20 cellular contexts compared by ENCODE assay signal in the genomic region with DNA sequence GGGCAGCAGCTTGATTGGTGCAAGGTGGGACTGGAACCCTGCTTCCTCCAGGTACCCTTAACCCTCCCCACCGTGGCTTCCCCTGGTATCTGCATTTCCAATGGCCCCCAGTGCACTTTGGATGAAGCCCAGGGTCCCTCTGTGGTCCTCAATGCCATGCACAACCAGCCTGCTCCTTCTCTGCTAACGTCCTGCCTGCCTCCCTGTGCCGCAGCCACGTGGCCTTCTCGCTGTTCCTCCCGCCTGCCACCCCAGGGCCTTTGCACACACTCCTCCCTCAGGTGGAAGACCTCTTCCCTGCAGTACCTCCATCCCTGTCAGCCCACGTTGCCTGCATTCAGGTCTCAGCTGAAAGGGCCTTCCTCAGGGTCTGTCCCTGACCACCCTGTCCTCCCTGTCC.
A peak's percentile ranks its signal among the peaks of the same experiment; 100 is the strongest.
DNase-seq lines count a peak whose midpoint lies in the region; ATAC-seq and TF ChIP-seq lines count a peak whose summit lies in the region.
"Had no signal": no experiment of that assay in that cellular context is flagged by ENCODE, and none has a peak within 500 bp of the region (broad histone marks: within the 10 kb centered on the region; RNA-seq: fewer than 3 reads in every experiment).

No MANE protein-coding gene starts in this region.

- H2AK5ac ChIP-seq in neuronal stem cell (ENCODE audit: low read depth, low read length) = no peak overlapping the region

- CTCF ChIA-PET in HEK293 (lab: Yijun Ruan, JAX) (no interaction called here), WTC11 (lab: Charles Lee) (no interaction called here)

- no peak overlapping the region for H2BK5ac ChIP-seq in neuronal stem cell (ENCODE audit: low read length)

- H3K23ac ChIP-seq in neuronal stem cell (ENCODE audit: low read depth, low read length, poor library complexity) = peak overlapping the region; percentile 6

- H3K9ac ChIP-seq in neuronal stem cell (ENCODE audit: low read depth, low read length, poor library complexity) = no peak overlapping the region
- H3K9ac ChIP-seq: BLaER1 treated with 17β-estradiol and CSF1 and Interleukin-3, amounts not matched to agents 10 nM and 100 nM had no signal

- H4K8ac ChIP-seq in neuronal stem cell (ENCODE audit: low read depth, low read length) = no peak overlapping the region

- H3K27ac Mint-ChIP-seq in WTC11 (no peak overlapping the region), type B pancreatic cell (peak overlapping the region; percentile 39), nephron progenitor cell (no peak overlapping the region)
- H3K27ac Mint-ChIP-seq: B cell; CD8-positive, alpha-beta T cell; H9 had no signal

- peak overlapping the region; percentile 25 for H3K14ac ChIP-seq in neuronal stem cell (ENCODE audit: low read length)

- peaks cover 3% of the 10 kb centered on the region; the same call in 1 of the 2 replicates for H3K4me1 ChIP-seq in HEK293 (ENCODE audit: control insufficient read depth, insufficient read depth, low read length)
- H3K4me1 ChIP-seq in neuronal stem cell (ENCODE audit: control insufficient read depth in 2 of 2, insufficient read depth in 1 of 2, low read depth in 1 of 2, low read length in 2 of 2) = peaks cover 0 to 3% of the 10 kb centered on the region in 2 donors

- no peak overlapping the region for H2BK120ac ChIP-seq in neuronal stem cell (ENCODE audit: low read depth, low read length)

- no peaks in the 10 kb centered on the region for H3K9me3 ChIP-seq in HEK293 (ENCODE audit: control insufficient read depth, insufficient read depth, low read depth, low read length)
- H3K9me3 ChIP-seq in neuronal stem cell (replicated peaks in 1 of 2; ENCODE audit: control insufficient read depth in 2 of 2, insufficient read depth in 1 of 2, low read depth in 1 of 2, low read length in 2 of 2) = peaks cover 0 to 2% of the 10 kb centered on the region in 2 donors

- peaks cover 2% of the 10 kb centered on the region for H3K79me1 ChIP-seq in neuronal stem cell (ENCODE audit: low read depth, low read length)

- peaks cover 14% of the 10 kb centered on the region for H3K9me3 Mint-ChIP-seq in WTC11
- H3K9me3 Mint-ChIP-seq in type B pancreatic cell = no peaks in the 10 kb centered on the region
- peaks cover 27% of the 10 kb centered on the region for H3K9me3 Mint-ChIP-seq in nephron progenitor cell
- H3K9me3 Mint-ChIP-seq: CD8-positive, alpha-beta T cell had no signal

- H3K18ac ChIP-seq in neuronal stem cell (ENCODE audit: low read length) = peak overlapping the region; percentile 69

- H3K27ac ChIP-seq in HEK293 (ENCODE audit: extremely low read depth, low read depth, low read length) (no peak overlapping the region), neuronal stem cell (replicated peaks; ENCODE audit: low read length) (no peak overlapping the region)
- H3K27ac ChIP-seq: BLaER1 treated with 17β-estradiol and CSF1 and Interleukin-3, amounts not matched to agents 10 nM and 100 nM; HL-60 had no signal

- no peak overlapping the region for H3K4ac ChIP-seq in neuronal stem cell (ENCODE audit: low read length)

- no peaks in the 10 kb centered on the region for H3K27me3 ChIP-seq in neuronal stem cell (ENCODE audit: control insufficient read depth in 3 of 3, insufficient read depth in 3 of 3, low read depth in 1 of 3, low read length in 3 of 3)
- H3K27me3 ChIP-seq: BLaER1 treated with 17β-estradiol and CSF1 and Interleukin-3, amounts not matched to agents 10 nM and 100 nM had no signal

- no peak for ATAC-seq in WTC11
- ATAC-seq: CD8-positive, alpha-beta T cell; GM12878; K562 had no signal

- no peak overlapping the region for H4K91ac ChIP-seq in neuronal stem cell (ENCODE audit: low read depth, low read length, poor library complexity)

- H3K36me3 ChIP-seq in HEK293 (ENCODE audit: control insufficient read depth in 2 of 2, insufficient read depth in 1 of 2, low read length in 2 of 2) (peaks cover 0 to 6% of the 10 kb centered on the region in 2 experiments; a peak in 2 of 3 replicates), neuronal stem cell (replicated peaks in 1 of 2; ENCODE audit: control insufficient read depth in 2 of 2, insufficient read depth in 2 of 2, low read length in 2 of 2) (peaks cover 0 to 26% of the 10 kb centered on the region in 2 donors)
- H3K36me3 ChIP-seq: BLaER1 treated with 17β-estradiol and CSF1 and Interleukin-3, amounts not matched to agents 10 nM and 100 nM had no signal

- H2BK15ac ChIP-seq in neuronal stem cell (ENCODE audit: low read length) = no peak overlapping the region

- H2AFZ ChIP-seq in neuronal stem cell (ENCODE audit: low read length) = no peak overlapping the region

- H3K4me2 ChIP-seq in neuronal stem cell (ENCODE audit: insufficient read depth, low read length, poor library complexity, severe bottlenecking) = no peak overlapping the region
- H3K4me2 ChIP-seq: BLaER1 treated with 17β-estradiol and CSF1 and Interleukin-3, amounts not matched to agents 10 nM and 100 nM had no signal

- DNase-seq in WTC11 (ENCODE audit: low spot score) (no peak), neuronal stem cell (ENCODE audit: low spot score) (no peak), type B pancreatic cell (ENCODE audit: extremely low spot score, unreplicated experiment) (no peak), NCI-H187 treated with DMSO at 0.1 percent for 48 hours (lab: John Stamatoyannopoulos, UW) (no peak), nephron progenitor cell (no peak)
- DNase-seq in effector CD8-positive, alpha-beta T cell (lab: John Stamatoyannopoulos, UW) = no peak
- DNase-seq: CD8-positive, alpha-beta T cell; DMS 273 treated with DMSO at 0.1 percent for 48 hours; DMS53; DND-41; EL; GOT3; H9; IMR-90 had no signal

- H3K4me3 ChIP-seq in HEK293 (ENCODE audit: low read depth, low read length) (no peak overlapping the region), neuronal stem cell (ENCODE audit: low read length in 2 of 2) (no peak overlapping the region)
- H3K4me3 ChIP-seq: BLaER1 treated with 17β-estradiol and CSF1 and Interleukin-3, amounts not matched to agents 10 nM and 100 nM; GM12878; K562 had no signal

- POLR2A ChIA-PET in HEK293 (lab: Yijun Ruan, JAX) (no interaction called here), WTC11 (lab: Charles Lee) (no interaction called here)

- no peaks in the 10 kb centered on the region for H3K4me1 Mint-ChIP-seq in WTC11
- H3K4me1 Mint-ChIP-seq in type B pancreatic cell (ENCODE audit: unreplicated experiment) = peaks cover 13% of the 10 kb centered on the region
- H3K4me1 Mint-ChIP-seq in nephron progenitor cell = peaks cover 36% of the 10 kb centered on the region
- H3K4me1 Mint-ChIP-seq: B cell had no signal

- no peaks in the 10 kb centered on the region for H3K27me3 Mint-ChIP-seq in WTC11 (ENCODE audit: low read depth)
- H3K27me3 Mint-ChIP-seq in type B pancreatic cell = no peaks in the 10 kb centered on the region
- H3K27me3 Mint-ChIP-seq in nephron progenitor cell (ENCODE audit: low read depth, poor library complexity) = peaks cover 4% of the 10 kb centered on the region

- WGBS in neuronal stem cell (ENCODE audit: extremely low coverage in 2 of 2, insufficient read length in 2 of 2, insufficient replicate concordance in 1 of 2), 2 donors = no CpG with 5 or more reads among the region's 7 CpGs

- TF ChIP-seq CTCF in HEK293 (tag by site-specific recombination; IDR thresholded peaks at IDR 0.05) = no peak
- TF ChIP-seq CTCF in WTC11 (IDR thresholded peaks at IDR 0.05) = no peak
- TF ChIP-seq CTCF in type B pancreatic cell (conservative IDR thresholded peaks at IDR 0.05) = no peak
- TF ChIP-seq CTCF in nephron progenitor cell (IDR thresholded peaks at IDR 0.05) = no peak

- H3K4me3 Mint-ChIP-seq in WTC11 = no peak overlapping the region
- H3K4me3 Mint-ChIP-seq in type B pancreatic cell = no peak overlapping the region
- no peak overlapping the region for H3K4me3 Mint-ChIP-seq in nephron progenitor cell
- H3K4me3 Mint-ChIP-seq: B cell; CD8-positive, alpha-beta T cell had no signal

- no peak overlapping the region for H2BK12ac ChIP-seq in neuronal stem cell (ENCODE audit: low read length)

- peaks cover 17% of the 10 kb centered on the region for H3K36me3 Mint-ChIP-seq in WTC11
- H3K36me3 Mint-ChIP-seq in type B pancreatic cell = peaks cover 11% of the 10 kb centered on the region
- peaks cover 29% of the 10 kb centered on the region for H3K36me3 Mint-ChIP-seq in nephron progenitor cell (ENCODE audit: low read depth)
- H3K36me3 Mint-ChIP-seq: CD8-positive, alpha-beta T cell had no signal

TF ChIP-seq in HEK293, 187 proteins besides CTCF, POLR2A, EP300 and RAD21:
- TF ChIP-seq ZNF433 (tag by site-specific recombination; IDR thresholded peaks at IDR 0.05; ENCODE audit: low read depth) (no peak), ZNF610 (tag by site-specific recombination; IDR thresholded peaks at IDR 0.05; ENCODE audit: borderline replicate concordance) (no peak), ZNF747 (tag by site-specific recombination; IDR thresholded peaks at IDR 0.05) (no peak), MZF1 (tag by site-specific recombination; IDR thresholded peaks at IDR 0.05; ENCODE audit: borderline replicate concordance) (no peak), SP3 (tag by site-specific recombination; IDR thresholded peaks at IDR 0.05) (no peak), ZNF623 (tag by site-specific recombination; IDR thresholded peaks at IDR 0.05) (peak; percentile 88)
TF ChIP-seq in HEK293: peak in this region for 1.

TF ChIP-seq in WTC11, 78 proteins besides CTCF, POLR2A, EP300 and RAD21:
- no peak for TF ChIP-seq ZNF138 (CRISPR knock-in tag; conservative IDR thresholded peaks at IDR 0.05)
- TF ChIP-seq NFYB (CRISPR knock-in tag; conservative IDR thresholded peaks at IDR 0.05; ENCODE audit: low read depth) = 0 out of 2 replicates have a peak, but pooled peaks have one; percentile 16
